ENCODE assay signal across 12 cellular contexts in the genomic region with DNA sequence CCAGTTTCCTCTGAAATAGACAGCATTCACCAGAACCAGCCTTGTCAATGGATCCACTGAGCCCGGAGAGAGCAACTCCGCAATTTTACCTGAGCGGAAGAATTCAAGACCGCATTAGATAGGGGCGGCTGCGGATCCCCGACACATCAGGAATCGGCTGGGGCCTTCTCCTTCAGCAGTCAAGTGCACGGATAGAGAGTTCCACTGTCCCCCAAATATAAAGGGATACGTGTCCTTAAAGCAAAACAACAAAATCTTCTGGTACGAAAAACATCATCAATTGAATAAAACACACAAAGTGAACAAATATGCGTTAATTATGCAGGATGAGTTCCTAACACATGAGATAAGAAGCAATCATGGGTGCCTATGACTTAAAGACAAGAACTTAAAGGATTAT. TPM values are rescaled to one million over a fixed set of nuclear protein-coding genes. Genes with fewer than 3 reads are reported as not detected.
DNase-seq lines count a peak whose midpoint lies in the region; ATAC-seq and TF ChIP-seq lines count a peak whose summit lies in the region.
"Had no signal": no experiment of that assay in that cellular context is flagged by ENCODE, and none has a peak within 500 bp of the region (broad histone marks: within the 10 kb centered on the region; RNA-seq: fewer than 3 reads in every experiment).

No MANE protein-coding gene starts in this region.

- peaks cover 14% of the 10 kb centered on the region for H3K4me1 Mint-ChIP-seq in stimulated activated effector memory CD8-positive, alpha-beta T cell treated with anti-CD3 and anti-CD28 coated beads, Interleukin-12 subunit alpha, Interleukin-12 subunit beta, amount 100 ng/mL, for 72 hours
- peaks cover 0 to 7% (median 0%) of the 10 kb centered on the region in 4 donors for H3K4me1 Mint-ChIP-seq in CD4-positive, alpha-beta memory T cell

- no peaks in the 10 kb centered on the region for H3K79me2 ChIP-seq in HCT116 (ENCODE audit: insufficient read depth, low read length)

- no peaks in the 10 kb centered on the region for H3K9me2 ChIP-seq in HCT116 (ENCODE audit: insufficient read depth)

- H3K4me3 ChIP-seq in HCT116 (replicated peaks in 1 of 2; ENCODE audit: low read depth in 1 of 2, low read length in 2 of 2) (no peak overlapping the region), left lung (no peak overlapping the region)
- H3K4me3 ChIP-seq in CD4-positive, alpha-beta memory T cell (ENCODE audit: low read length in 2 of 2) = no peak overlapping the region

- CTCF ChIA-PET in HCT116 (lab: Charles Lee) = interaction anchor here (0.6 to 4.2 kb wide), 41 partner anchors 8 to 215 kb away, joined by 3 to 58 read pairs (median 6); a partner anchor contains a TSS
- CTCF ChIA-PET in CD4-positive, alpha-beta memory T cell (lab: Charles Lee; ENCODE audit: partially characterized antibody) = interaction anchor here (0.7 to 8.3 kb wide), 17 partner anchors 11 to 184 kb away, joined by 3 to 81 read pairs (median 4); no protein-coding TSS in a partner anchor

- POLR2A ChIA-PET in HCT116 (lab: Charles Lee) = interaction anchor here (0.9 to 1.9 kb wide), 4 partner anchors 19 to 112 kb away, joined by 4 to 14 read pairs (median 7); a partner anchor contains a TSS
- POLR2A ChIA-PET in CD4-positive, alpha-beta memory T cell (lab: Charles Lee; ENCODE audit: partially characterized antibody) = interaction anchor here (0.7 to 3.8 kb wide), 4 partner anchors 10 to 187 kb away, joined by 3 to 25 read pairs (median 6); no protein-coding TSS in a partner anchor

- TF ChIP-seq RAD21 in HCT116 (IDR thresholded peaks at IDR 0.05; ENCODE audit: low read depth) = no peak

- H3K27me3 ChIP-seq in HCT116 (ENCODE audit: insufficient read depth, low read length) = no peaks in the 10 kb centered on the region
- no peaks in the 10 kb centered on the region for H3K27me3 ChIP-seq in left lung
- no peaks in the 10 kb centered on the region for H3K27me3 ChIP-seq in CD4-positive, alpha-beta memory T cell (ENCODE audit: insufficient read depth, low read length)

- no peak for ATAC-seq in HCT116
- no peak for ATAC-seq in left lung
- ATAC-seq in stimulated activated effector memory CD8-positive, alpha-beta T cell treated with anti-CD3 and anti-CD28 coated beads, Interleukin-12 subunit alpha, Interleukin-12 subunit beta, amount 100 ng/mL, for 72 hours = no peak
- ATAC-seq in HG03565 (IDR thresholded peaks at IDR 0.05; ENCODE audit: unreplicated experiment) = no peak

- H3K4me1 ChIP-seq in HCT116 (ENCODE audit: control insufficient read depth in 1 of 2, insufficient read depth in 2 of 2, low read length in 2 of 2) (peaks cover 10 to 18% of the 10 kb centered on the region in 2 experiments), left lung (peaks cover 2 to 40% of the 10 kb centered on the region in 2 donors)
- peaks cover 3% of the 10 kb centered on the region for H3K4me1 ChIP-seq in CD4-positive, alpha-beta memory T cell (ENCODE audit: insufficient read depth, low read length)

- H3K36me3 Mint-ChIP-seq in stimulated activated effector memory CD8-positive, alpha-beta T cell treated with anti-CD3 and anti-CD28 coated beads, Interleukin-12 subunit alpha, Interleukin-12 subunit beta, amount 100 ng/mL, for 72 hours = peaks cover 32% of the 10 kb centered on the region
- peaks cover 11 to 13% of the 10 kb centered on the region in 2 donors for H3K36me3 Mint-ChIP-seq in CD4-positive, alpha-beta memory T cell

- H3K27ac Mint-ChIP-seq in stimulated activated effector memory CD8-positive, alpha-beta T cell treated with anti-CD3 and anti-CD28 coated beads, Interleukin-12 subunit alpha, Interleukin-12 subunit beta, amount 100 ng/mL, for 72 hours = no peak overlapping the region
- H3K27ac Mint-ChIP-seq in CD4-positive, alpha-beta memory T cell = peak overlapping the region in 1 of 7 donors; percentile 81

- DNase-seq in HCT116 (ENCODE audit: low read depth, low spot score) (no peak), left lung (no peak), DMS79 treated with DMSO at 0.1 percent for 48 hours (lab: John Stamatoyannopoulos, UW) (no peak), AG08395 (ENCODE audit: low spot score) (no peak)
- no peak for DNase-seq in stimulated activated effector memory CD8-positive, alpha-beta T cell treated with anti-CD3 and anti-CD28 coated beads, Interleukin-12 subunit alpha, Interleukin-12 subunit beta, amount 100 ng/mL, for 72 hours (ENCODE audit: low spot score in 2 of 2)
- no peak for DNase-seq in CD4-positive, alpha-beta memory T cell
- DNase-seq: NCI-H1417 treated with DMSO at 0.1 percent for 48 hours had no signal

- RAD21 ChIA-PET in HCT116 (lab: Charles Lee; ENCODE audit: low non-redundant PET in 1 of 2, low total read pairs in 2 of 2, uncharacterized antibody in 2 of 2, unreplicated experiment in 2 of 2) = interaction anchor here (1.2 to 1.6 kb wide), 2 partner anchors 34 to 107 kb away, joined by 3 to 14 read pairs; no protein-coding TSS in a partner anchor

- TF ChIP-seq CTCF in HCT116 (IDR thresholded peaks at IDR 0.05 in 2 of 3, conservative IDR thresholded peaks at IDR 0.05 in 1 of 3; ENCODE audit: borderline replicate concordance in 1 of 3, insufficient read depth in 1 of 3, low read depth in 2 of 3, low read length in 2 of 3) (no peak), left lung (IDR thresholded peaks at IDR 0.05) (no peak)

- H3K27me3 Mint-ChIP-seq in CD4-positive, alpha-beta memory T cell = no peaks in the 10 kb centered on the region
- H3K27me3 Mint-ChIP-seq: activated naive CD8-positive, alpha-beta T cell treated with anti-CD3 and anti-CD28 coated beads, Interleukin-2, amount 50 U/mL, for 24 hours had no signal

- TF ChIP-seq POLR2A in HCT116 (IDR thresholded peaks at IDR 0.05; ENCODE audit: borderline replicate concordance, extremely low read depth, insufficient read depth, insufficient read length) = no peak

- H3K9me3 ChIP-seq in HCT116 (ENCODE audit: control insufficient read depth in 1 of 2, insufficient read depth in 1 of 2, low read depth in 1 of 2, low read length in 2 of 2) (no peaks in the 10 kb centered on the region), left lung (no peaks in the 10 kb centered on the region)
- H3K9me3 ChIP-seq in CD4-positive, alpha-beta memory T cell (ENCODE audit: control insufficient read depth in 1 of 2, low read length in 2 of 2) = no peaks in the 10 kb centered on the region
- H3K9me3 ChIP-seq: Caco-2 had no signal

- no peak overlapping the region for H2AFZ ChIP-seq in HCT116 (ENCODE audit: low read depth, low read length, poor library complexity, severe bottlenecking)

- H3K4me2 ChIP-seq in HCT116 (ENCODE audit: low read length) = peak overlapping the region; percentile 69

- peak overlapping the region; percentile 48 for H3K4me3 Mint-ChIP-seq in stimulated activated effector memory CD8-positive, alpha-beta T cell treated with anti-CD3 and anti-CD28 coated beads, Interleukin-12 subunit alpha, Interleukin-12 subunit beta, amount 100 ng/mL, for 72 hours
- H3K4me3 Mint-ChIP-seq in CD4-positive, alpha-beta memory T cell = no peak overlapping the region

- intact Hi-C loops in HCT116 (cut with micrococcal nuclease) (no loop called here), left lung (cut with DNase I) (no loop called here)
- intact Hi-C loops in CD4-positive, alpha-beta memory T cell (cut with micrococcal nuclease) = no loop called here

- peak overlapping the region; percentile 12; the same call in 1 of the 2 replicates for H3K27ac ChIP-seq in HCT116 (ENCODE audit: low read depth, low read length)
- H3K27ac ChIP-seq in angular gyrus (ENCODE audit: low read depth, low read length) = peak overlapping the region; percentile 4
- peak overlapping the region; percentile 47 to 69 for H3K27ac ChIP-seq in left lung
- no peak overlapping the region for H3K27ac ChIP-seq in CD4-positive, alpha-beta memory T cell (ENCODE audit: low read depth, low read length)
- H3K27ac ChIP-seq: epithelial cell of prostate had no signal

- no peaks in the 10 kb centered on the region for H3K9me3 Mint-ChIP-seq in stimulated activated effector memory CD8-positive, alpha-beta T cell treated with anti-CD3 and anti-CD28 coated beads, Interleukin-12 subunit alpha, Interleukin-12 subunit beta, amount 100 ng/mL, for 72 hours
- no peaks in the 10 kb centered on the region for H3K9me3 Mint-ChIP-seq in CD4-positive, alpha-beta memory T cell
- H3K9me3 Mint-ChIP-seq: activated naive CD8-positive, alpha-beta T cell treated with anti-CD3 and anti-CD28 coated beads, Interleukin-2, amount 50 U/mL, for 24 hours had no signal

- peak overlapping the region; percentile 38; the same call in 1 of the 2 replicates for H3K9ac ChIP-seq in HCT116 (ENCODE audit: low read length)

- H3K36me3 ChIP-seq in HCT116 (ENCODE audit: control insufficient read depth in 1 of 2, insufficient read depth in 2 of 2, low read length in 2 of 2) (peaks cover 4 to 17% of the 10 kb centered on the region in 2 experiments; a peak in 3 of 4 replicates), left lung (peaks cover 3 to 58% of the 10 kb centered on the region in 2 donors)
- peaks cover 3% of the 10 kb centered on the region for H3K36me3 ChIP-seq in CD4-positive, alpha-beta memory T cell (ENCODE audit: insufficient read depth, low read length)

- no TSS peak for BruUV-seq in HCT116 (replicated peaks; lab: Mats Ljungman, UMichigan)

- H4K20me1 ChIP-seq in HCT116 (ENCODE audit: insufficient read depth) = no peaks in the 10 kb centered on the region

TF ChIP-seq in HCT116, 20 proteins besides CTCF, POLR2A, EP300 and RAD21 (continues in another document):
- TF ChIP-seq SP1 (IDR thresholded peaks at IDR 0.05; ENCODE audit: low read depth) (no peak), ELF1 (IDR thresholded peaks at IDR 0.05; ENCODE audit: borderline replicate concordance, low read depth) (no peak), ZFX (IDR thresholded peaks at IDR 0.05) (no peak), SIN3A (IDR thresholded peaks at IDR 0.05; ENCODE audit: low read depth) (no peak)
- TF ChIP-seq, protein P1, sequence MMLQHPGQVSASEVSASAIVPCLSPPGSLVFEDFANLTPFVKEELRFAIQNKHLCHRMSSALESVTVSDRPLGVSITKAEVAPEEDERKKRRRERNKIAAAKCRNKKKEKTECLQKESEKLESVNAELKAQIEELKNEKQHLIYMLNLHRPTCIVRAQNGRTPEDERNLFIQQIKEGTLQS (IDR thresholded peaks at IDR 0.05) = no peak

RNA-seq across cellular contexts. Expression of a gene that starts 18.3 kb away (rescaled TPM):
- total RNA-seq in HCT116 (2021; ENCODE audit: unreplicated experiment) (103 TPM), left lung (100 to 1,000 TPM in 1 of 2 donors, 10 to 100 TPM in 1; 99.3 to 134 TPM)
- polyA plus RNA-seq in HCT116 (2012) = 112 and 120 TPM in 2 replicates
- 10 to 100 TPM; 41.2 to 41.9 TPM for total RNA-seq in CD4-positive, alpha-beta memory T cell
- 10 to 100 TPM; 47.1 to 58.0 TPM for polyA plus RNA-seq in CD4-positive, alpha-beta memory T cell

RNA-seq across cellular contexts. Expression of a gene that starts 46.6 kb away (rescaled TPM):
- 82.9 TPM for total RNA-seq in HCT116 (2021; ENCODE audit: unreplicated experiment)
- polyA plus RNA-seq in HCT116 (2012) = 102 TPM in 2 replicates
- total RNA-seq in left lung = 10 to 100 TPM; 22.0 to 55.8 TPM
- 10 to 100 TPM; 34.2 to 36.6 TPM for total RNA-seq in CD4-positive, alpha-beta memory T cell
- polyA plus RNA-seq in CD4-positive, alpha-beta memory T cell = 10 to 100 TPM; 49.1 to 53.1 TPM

RNA-seq across cellular contexts. Expression of a gene that starts 50.0 kb away (rescaled TPM):
- total RNA-seq in HCT116 (2021; ENCODE audit: unreplicated experiment) (31.5 TPM), left lung (10 to 100 TPM in 1 of 2 donors, 1 to 10 TPM in 1; 7.6 to 17.0 TPM)
- 18.2 and 23.9 TPM in 2 replicates for polyA plus RNA-seq in HCT116 (2012)
- total RNA-seq in CD4-positive, alpha-beta memory T cell = 10 to 100 TPM; 83.2 to 88.5 TPM
- polyA plus RNA-seq in CD4-positive, alpha-beta memory T cell = 10 to 100 TPM; 20.4 to 41.0 TPM
